Comparison of ENCODE assay signal across 1 cellular context in genomic region chr14:81452766-81453165, GRCh38.
TF ChIP-seq lines count a peak whose summit lies in the region.

No MANE protein-coding gene starts in this region.

TF ChIP-seq in WTC11, 78 proteins besides CTCF, POLR2A, EP300 and RAD21 (continued from another document):
- TF ChIP-seq FOXP4 (CRISPR knock-in tag; IDR thresholded peaks at IDR 0.05) (no peak), JAZF1 (CRISPR knock-in tag; IDR thresholded peaks at IDR 0.05) (no peak), CREM (CRISPR knock-in tag; IDR thresholded peaks at IDR 0.05) (no peak), SMAD4 (CRISPR knock-in tag; IDR thresholded peaks at IDR 0.05) (no peak), ZBTB21 (CRISPR knock-in tag; IDR thresholded peaks at IDR 0.05; ENCODE audit: borderline replicate concordance) (no peak)
TF ChIP-seq in WTC11: peak in this region for 0.
